ENCODE assay signal across 1 cellular context in the genomic region with DNA sequence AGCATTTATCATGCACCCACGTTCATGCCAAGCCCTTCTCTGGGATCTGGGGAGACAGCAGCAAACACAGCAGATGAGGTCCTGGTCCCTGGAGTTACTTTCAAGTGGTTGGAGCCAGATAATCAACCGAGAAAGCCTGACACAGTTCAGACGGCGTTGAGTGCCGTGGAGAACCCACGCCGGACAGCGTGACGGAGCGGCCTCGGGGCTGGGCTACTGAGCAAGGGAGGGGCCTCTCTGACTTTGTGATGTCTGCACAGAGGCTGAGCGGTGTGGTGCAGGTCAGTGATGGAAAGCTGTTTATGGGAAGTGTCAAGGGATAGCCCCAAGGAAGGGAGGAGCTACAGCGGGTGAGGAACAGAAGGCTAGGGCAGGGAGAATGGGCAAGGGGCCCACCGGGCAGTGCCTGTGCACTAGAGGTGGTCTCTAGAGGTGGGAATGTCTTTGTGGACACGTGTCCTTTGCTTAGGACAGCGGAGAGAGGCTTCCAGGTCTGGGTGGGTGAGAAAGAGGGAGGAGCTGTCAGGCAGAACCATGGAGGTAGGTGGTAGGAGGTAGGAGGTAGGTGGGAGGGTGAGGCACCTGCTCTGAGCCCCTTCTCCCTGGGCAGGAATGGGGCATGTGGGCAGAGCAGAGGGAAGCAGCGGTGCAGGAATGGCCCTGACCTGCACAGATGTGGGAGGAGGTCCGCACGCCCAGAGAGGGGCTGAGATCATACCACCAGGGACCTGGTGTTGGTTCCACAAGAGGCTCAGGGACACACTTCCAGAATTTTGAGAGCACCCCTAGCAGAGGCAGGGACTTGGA.
TF ChIP-seq lines count a peak whose summit lies in the region.

No MANE protein-coding gene starts in this region.

TF ChIP-seq in IMR-90, 13 proteins besides CTCF, POLR2A, EP300 and RAD21:
- TF ChIP-seq, protein P1, sequence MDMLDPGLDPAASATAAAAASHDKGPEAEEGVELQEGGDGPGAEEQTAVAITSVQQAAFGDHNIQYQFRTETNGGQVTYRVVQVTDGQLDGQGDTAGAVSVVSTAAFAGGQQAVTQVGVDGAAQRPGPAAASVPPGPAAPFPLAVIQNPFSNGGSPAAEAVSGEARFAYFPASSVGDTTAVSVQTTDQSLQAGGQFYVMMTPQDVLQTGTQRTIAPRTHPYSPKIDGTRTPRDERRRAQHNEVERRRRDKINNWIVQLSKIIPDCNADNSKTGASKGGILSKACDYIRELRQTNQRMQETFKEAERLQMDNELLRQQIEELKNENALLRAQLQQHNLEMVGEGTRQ (IDR thresholded peaks at IDR 0.05; ENCODE audit: low read depth, low read length) = no peak
- TF ChIP-seq MAZ (IDR thresholded peaks at IDR 0.05; ENCODE audit: borderline replicate concordance, low read depth, low read length) = no peak
